ENCODE assay signal across 1 cellular context in genomic region chr16:56260378-56260987, GRCh38.
A peak's percentile ranks its signal among the peaks of the same experiment; 100 is the strongest.
TF ChIP-seq lines count a peak whose summit lies in the region.

No MANE protein-coding gene starts in this region.

TF ChIP-seq in H1, 55 proteins besides CTCF, POLR2A, EP300 and RAD21:
- TF ChIP-seq TEAD4 (IDR thresholded peaks at IDR 0.05; ENCODE audit: low read depth, low read length) (0 out of 2 replicates have a peak, but pooled peaks have one; percentile 18), RXRA (IDR thresholded peaks at IDR 0.05; ENCODE audit: insufficient read depth, low read depth, low read length) (no peak)
TF ChIP-seq in H1: peak in this region for 1.
